12 cellular contexts compared by ENCODE assay signal in genomic region chr21:20040768-20041167, GRCh38.
DNase-seq lines count a peak whose midpoint lies in the region; ATAC-seq and TF ChIP-seq lines count a peak whose summit lies in the region.
"Had no signal": no experiment of that assay in that cellular context is flagged by ENCODE, and none has a peak within 500 bp of the region (broad histone marks: within the 10 kb centered on the region; RNA-seq: fewer than 3 reads in every experiment).

No MANE protein-coding gene starts in this region.

- H3K4me2 ChIP-seq in Loucy (ENCODE audit: low read depth, low read length, poor library complexity, severe bottlenecking), result no peak overlapping the region

- intact Hi-C loops in ovary (cut with DNase I), result no loop called here

- peaks cover 5% of the 10 kb centered on the region for H3K36me3 Mint-ChIP-seq in nephron progenitor cell (ENCODE audit: low read depth)
- no peaks in the 10 kb centered on the region for H3K36me3 Mint-ChIP-seq in stimulated activated effector memory CD8-positive, alpha-beta T cell treated with anti-CD3 and anti-CD28 coated beads, Interleukin-12 subunit alpha, Interleukin-12 subunit beta, amount 100 ng/mL, for 72 hours

- H3K9me3 Mint-ChIP-seq in nephron progenitor cell, result peaks cover 23% of the 10 kb centered on the region
- peaks cover 8% of the 10 kb centered on the region for H3K9me3 Mint-ChIP-seq in stimulated activated effector memory CD8-positive, alpha-beta T cell treated with anti-CD3 and anti-CD28 coated beads, Interleukin-12 subunit alpha, Interleukin-12 subunit beta, amount 100 ng/mL, for 72 hours

- no peak overlapping the region for H3K9ac ChIP-seq in Loucy (ENCODE audit: low read depth, low read length, poor library complexity, severe bottlenecking)

- H3K79me2 ChIP-seq in Loucy (ENCODE audit: insufficient read depth, low read length), result no peaks in the 10 kb centered on the region

- no peak overlapping the region for H3K4me3 Mint-ChIP-seq in nephron progenitor cell
- no peak overlapping the region for H3K4me3 Mint-ChIP-seq in stimulated activated effector memory CD8-positive, alpha-beta T cell treated with anti-CD3 and anti-CD28 coated beads, Interleukin-12 subunit alpha, Interleukin-12 subunit beta, amount 100 ng/mL, for 72 hours

- no peaks in the 10 kb centered on the region for H3K27me3 Mint-ChIP-seq in nephron progenitor cell (ENCODE audit: low read depth, poor library complexity)

- TF ChIP-seq POLR2A in ovary (IDR thresholded peaks at IDR 0.05), result no peak

- no peaks in the 10 kb centered on the region for H4K20me1 ChIP-seq in Loucy (ENCODE audit: insufficient read depth, low read length, poor library complexity, severe bottlenecking)

- H3K9me3 ChIP-seq in Loucy (ENCODE audit: insufficient read depth, low read depth, low read length), result no peaks in the 10 kb centered on the region
- no peaks in the 10 kb centered on the region for H3K9me3 ChIP-seq in ovary
- H3K9me3 ChIP-seq: neutrophil had no signal

- no peak overlapping the region for H3K27ac ChIP-seq in ovary
- H3K27ac ChIP-seq: coronary artery, neutrophil had no signal

- no peaks in the 10 kb centered on the region for H3K9me2 ChIP-seq in Loucy (replicated peaks; ENCODE audit: low read depth, low read length)

- TF ChIP-seq CTCF in Loucy (conservative IDR thresholded peaks at IDR 0.05; ENCODE audit: low read length) (peak; percentile 43), nephron progenitor cell (IDR thresholded peaks at IDR 0.05) (peak; percentile 23), ovary (IDR thresholded peaks at IDR 0.05) (no peak)

- H3K36me3 ChIP-seq in Loucy (ENCODE audit: insufficient read depth, low read length), result no peaks in the 10 kb centered on the region
- H3K36me3 ChIP-seq in ovary, result no peaks in the 10 kb centered on the region
- H3K36me3 ChIP-seq: neutrophil had no signal

- DNase-seq in NCI-H1417 (lab: John Stamatoyannopoulos, UW) (peak in 2 of 3 experiments; percentile 2 to 47), NCI-H1417 treated with DMSO at 0.1 percent for 48 hours (lab: John Stamatoyannopoulos, UW) (no peak), cerebellar cortex (ENCODE audit: low spot score) (peak; percentile 1), nephron progenitor cell (no peak), ovary (no peak), SHP77 treated with DMSO at 0.1 percent for 48 hours (lab: John Stamatoyannopoulos, UW) (no peak)
- no peak for DNase-seq in stimulated activated effector memory CD8-positive, alpha-beta T cell treated with anti-CD3 and anti-CD28 coated beads, Interleukin-12 subunit alpha, Interleukin-12 subunit beta, amount 100 ng/mL, for 72 hours (ENCODE audit: low spot score in 2 of 2)
- DNase-seq: DMS79 treated with DMSO at 0.1 percent for 48 hours, NCI-H187 treated with DMSO at 0.1 percent for 48 hours had no signal

- no peaks in the 10 kb centered on the region for H3K4me1 Mint-ChIP-seq in nephron progenitor cell
- no peaks in the 10 kb centered on the region for H3K4me1 Mint-ChIP-seq in stimulated activated effector memory CD8-positive, alpha-beta T cell treated with anti-CD3 and anti-CD28 coated beads, Interleukin-12 subunit alpha, Interleukin-12 subunit beta, amount 100 ng/mL, for 72 hours

- H3F3A ChIP-seq in Loucy (ENCODE audit: low read depth), result no peaks in the 10 kb centered on the region

- H3K27me3 ChIP-seq in Loucy (ENCODE audit: insufficient read depth, low read length, poor library complexity, severe bottlenecking) (no peaks in the 10 kb centered on the region), ovary (no peaks in the 10 kb centered on the region)
- H3K27me3 ChIP-seq: neutrophil had no signal

- 82 to 90% (median 90%) methylated on average over 2 of the region's 2 CpGs for WGBS in ovary, 3 donors

- no peak overlapping the region for H2AFZ ChIP-seq in Loucy (ENCODE audit: low read length)

- TF ChIP-seq EP300 in ovary (IDR thresholded peaks at IDR 0.05), result no peak

- no peak for ATAC-seq in stimulated activated effector memory CD8-positive, alpha-beta T cell treated with anti-CD3 and anti-CD28 coated beads, Interleukin-12 subunit alpha, Interleukin-12 subunit beta, amount 100 ng/mL, for 72 hours

- H3K4me1 ChIP-seq in Loucy (ENCODE audit: insufficient read depth, low read length, poor library complexity, severe bottlenecking), result no peaks in the 10 kb centered on the region
- no peaks in the 10 kb centered on the region for H3K4me1 ChIP-seq in ovary (ENCODE audit: insufficient read depth)

- H3K27ac Mint-ChIP-seq in nephron progenitor cell, result no peak overlapping the region
- no peak overlapping the region for H3K27ac Mint-ChIP-seq in stimulated activated effector memory CD8-positive, alpha-beta T cell treated with anti-CD3 and anti-CD28 coated beads, Interleukin-12 subunit alpha, Interleukin-12 subunit beta, amount 100 ng/mL, for 72 hours

- H3K4me3 ChIP-seq in Loucy (ENCODE audit: low read length, poor library complexity, severe bottlenecking) (no peak overlapping the region), ovary (no peak overlapping the region)
- H3K4me3 ChIP-seq: coronary artery had no signal

Comparison
In these comparisons a context has a peak if more than half of its experiments do, and no peak if none do; other contexts are left out.
1. DNase-seq: peak in NCI-H1417 (2 of 3) and cerebellar cortex (single experiment); none in NCI-H1417 treated with DMSO at 0.1 percent for 48 hours (single experiment), nephron progenitor cell (single experiment), ovary (0 of 5), stimulated activated effector memory CD8-positive, alpha-beta T cell treated with anti-CD3 and anti-CD28 coated beads, Interleukin-12 subunit alpha, Interleukin-12 subunit beta, amount 100 ng/mL, for 72 hours (0 of 2) and SHP77 treated with DMSO at 0.1 percent for 48 hours (single experiment).
2. CTCF ChIP-seq: peak in Loucy (single experiment) and nephron progenitor cell (single experiment); none in ovary (0 of 3).